ENCODE assay signal across 19 cellular contexts in the genomic region with DNA sequence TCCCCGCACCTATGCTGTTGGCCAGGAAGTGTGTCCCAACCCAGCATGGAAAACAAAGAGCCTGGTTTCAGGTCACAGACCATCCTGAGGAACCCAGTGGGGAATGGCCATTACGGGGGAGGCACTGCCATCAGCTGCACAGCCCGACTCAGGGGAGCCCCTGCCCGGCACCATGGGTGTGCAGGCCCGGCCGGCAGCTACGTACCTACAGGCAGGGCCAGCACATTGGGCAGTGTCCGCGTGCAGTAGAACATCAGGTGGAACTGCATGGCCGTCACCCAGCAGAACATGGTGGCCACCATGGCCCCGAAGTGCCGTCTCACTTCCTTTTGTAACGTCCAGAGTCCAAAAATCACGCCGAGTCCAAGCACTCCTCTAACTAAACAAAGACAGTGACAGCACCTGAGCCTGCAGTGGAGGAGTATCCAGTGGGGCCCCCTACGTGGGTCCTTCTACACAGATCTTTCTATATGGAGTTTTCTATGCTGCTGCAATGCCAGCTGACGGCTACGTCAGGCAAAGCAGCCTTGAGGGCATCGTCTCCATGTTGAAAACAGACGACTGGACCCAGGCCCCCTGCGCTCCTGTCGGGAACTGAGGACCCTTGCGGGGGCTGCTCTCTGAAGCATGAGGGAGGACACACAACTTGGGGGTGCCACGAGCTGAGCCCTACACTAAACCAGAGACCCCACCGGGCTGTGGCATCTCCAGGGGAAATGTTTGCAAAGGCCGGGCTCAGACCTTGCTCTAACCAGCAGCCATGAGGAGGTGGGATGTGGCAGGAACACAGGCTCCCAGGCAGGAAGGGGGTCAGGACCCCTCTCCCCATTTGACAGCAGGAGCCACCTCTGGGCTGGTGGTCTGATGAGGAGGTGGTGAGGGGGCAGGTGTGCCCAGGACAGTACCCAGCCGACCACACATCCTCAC.
"Had no signal": no experiment of that assay in that cellular context is flagged by ENCODE, and none has a peak within 500 bp of the region (broad histone marks: within the 10 kb centered on the region; RNA-seq: fewer than 3 reads in every experiment).

No MANE protein-coding gene starts in this region.

- H3K9me3 ChIP-seq: pancreas, suprapubic skin, thyroid gland had no signal

- H3K4me3 ChIP-seq: dorsolateral prefrontal cortex, hepatocyte, pancreas, smooth muscle cell, suprapubic skin, thyroid gland had no signal

- H2AFZ ChIP-seq: hepatocyte had no signal

- H3K27ac ChIP-seq: dorsolateral prefrontal cortex, hepatocyte, pancreas, suprapubic skin, thyroid gland had no signal

- H3K27me3 ChIP-seq: dorsolateral prefrontal cortex, hepatocyte, pancreas, suprapubic skin, thyroid gland had no signal

- H3K4me2 ChIP-seq: hepatocyte, smooth muscle cell had no signal

- ATAC-seq: left lobe of liver; naive thymus-derived CD8-positive, alpha-beta T cell; pancreas; right cardiac atrium; stimulated activated naive CD8-positive, alpha-beta T cell treated with anti-CD3 and anti-CD28 coated beads, Interleukin-15, Interleukin-2, amounts not matched to agents 100 U/mL and 50 U/mL, for 24 hours had no signal

- FAIRE-seq: pancreas, urothelium cell line had no signal

- DNase-seq: cortex of kidney; dorsolateral prefrontal cortex; effector CD8-positive, alpha-beta T cell; foreskin melanocyte; head of caudate nucleus; kidney glomerular epithelial cell; mesendoderm; naive thymus-derived CD8-positive, alpha-beta T cell; nucleus accumbens; stimulated activated CD4-positive, alpha-beta T cell treated with anti-CD3 and anti-CD28 coated beads, Interleukin-2, amount 100 ng/mL, for 48 hours; stimulated activated naive CD8-positive, alpha-beta T cell treated with anti-CD3 and anti-CD28 coated beads, Interleukin-15, Interleukin-2, amounts not matched to agents 100 U/mL and 50 U/mL, for 24 hours; thyroid gland had no signal

- H3K4me1 ChIP-seq: pancreas, suprapubic skin, thyroid gland had no signal
